ENCODE assay signal across 9 cellular contexts in the genomic region with DNA sequence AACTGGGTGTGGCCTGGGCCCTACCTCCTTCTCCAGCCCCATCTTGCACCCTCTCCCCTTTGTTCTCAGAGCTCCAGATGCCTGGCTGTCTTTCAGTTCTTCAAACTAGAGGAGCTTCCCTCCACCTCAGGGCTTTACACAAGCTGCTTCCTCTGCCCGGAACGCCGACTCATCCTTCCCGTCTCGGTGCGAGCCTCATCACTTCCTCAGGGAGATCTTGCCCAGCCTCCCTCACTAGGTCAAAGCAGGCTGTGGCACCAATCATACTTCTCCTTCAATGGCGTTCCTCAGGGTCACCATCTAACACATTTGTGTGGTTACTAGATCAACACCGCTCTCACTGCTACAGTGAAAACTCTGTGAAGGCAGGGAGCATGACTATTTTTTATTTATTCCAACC. TPM values are rescaled to one million over a fixed set of nuclear protein-coding genes. Genes with fewer than 3 reads are reported as not detected.
DNase-seq lines count a peak whose midpoint lies in the region; ATAC-seq, FAIRE-seq and TF ChIP-seq lines count a peak whose summit lies in the region.
"Had no signal": no experiment of that assay in that cellular context is flagged by ENCODE, and none has a peak within 500 bp of the region (broad histone marks: within the 10 kb centered on the region; RNA-seq: fewer than 3 reads in every experiment).

No MANE protein-coding gene starts in this region.

- peaks cover 0 to 73% (median 7%) of the 10 kb centered on the region in 12 donors for H3K4me1 ChIP-seq in heart left ventricle

- ATAC-seq in heart left ventricle (peak in 3 of 4 donors; percentile 58 to 87 (median 81)), HG03135 (IDR thresholded peaks at IDR 0.05; ENCODE audit: unreplicated experiment) (no peak), GM21529 (IDR thresholded peaks at IDR 0.05; ENCODE audit: unreplicated experiment) (no peak)
- ATAC-seq in stimulated activated effector memory CD8-positive, alpha-beta T cell treated with anti-CD3 and anti-CD28 coated beads, Interleukin-12 subunit alpha, Interleukin-12 subunit beta, amount 100 ng/mL, for 72 hours = peak; percentile 27

- H3K27me3 ChIP-seq in heart left ventricle = no peaks in the 10 kb centered on the region
- H3K27me3 ChIP-seq: cardiac muscle cell had no signal

- H3K4me1 Mint-ChIP-seq in stimulated activated effector memory CD8-positive, alpha-beta T cell treated with anti-CD3 and anti-CD28 coated beads, Interleukin-12 subunit alpha, Interleukin-12 subunit beta, amount 100 ng/mL, for 72 hours = peaks cover 32% of the 10 kb centered on the region

- TF ChIP-seq CTCF in heart left ventricle (IDR thresholded peaks at IDR 0.05) (no peak), D721Med (IDR thresholded peaks at IDR 0.05; ENCODE audit: insufficient read depth, missing control alignments) (no peak)

- H3K36me3 Mint-ChIP-seq in stimulated activated effector memory CD8-positive, alpha-beta T cell treated with anti-CD3 and anti-CD28 coated beads, Interleukin-12 subunit alpha, Interleukin-12 subunit beta, amount 100 ng/mL, for 72 hours = no peaks in the 10 kb centered on the region

- H3K4me3 ChIP-seq in heart left ventricle = no peak overlapping the region
- H3K4me3 ChIP-seq: cardiac muscle cell had no signal

- WGBS in heart left ventricle, 4 donors = 48 to 62% (median 56%) methylated on average over 8 of the region's 8 CpGs

- intact Hi-C loops in heart left ventricle (cut with DNase I) = no loop called here

- H3K9me3 ChIP-seq in heart left ventricle = no peaks in the 10 kb centered on the region

- H3K27ac ChIP-seq in heart left ventricle = peak overlapping the region in 1 of 12 donors; percentile 83
- H3K27ac ChIP-seq: cardiac muscle cell had no signal

- H3K27ac Mint-ChIP-seq in stimulated activated effector memory CD8-positive, alpha-beta T cell treated with anti-CD3 and anti-CD28 coated beads, Interleukin-12 subunit alpha, Interleukin-12 subunit beta, amount 100 ng/mL, for 72 hours = no peak overlapping the region

- TF ChIP-seq POLR2A in heart left ventricle (IDR thresholded peaks at IDR 0.05) = no peak

- H3K9me3 Mint-ChIP-seq in stimulated activated effector memory CD8-positive, alpha-beta T cell treated with anti-CD3 and anti-CD28 coated beads, Interleukin-12 subunit alpha, Interleukin-12 subunit beta, amount 100 ng/mL, for 72 hours = no peaks in the 10 kb centered on the region

- H3K4me3 Mint-ChIP-seq in stimulated activated effector memory CD8-positive, alpha-beta T cell treated with anti-CD3 and anti-CD28 coated beads, Interleukin-12 subunit alpha, Interleukin-12 subunit beta, amount 100 ng/mL, for 72 hours = peak overlapping the region; percentile 12

- H3K36me3 ChIP-seq in heart left ventricle = no peaks in the 10 kb centered on the region
- H3K36me3 ChIP-seq: cardiac muscle cell had no signal

- peak; percentile 88 for DNase-seq in HT1080 (ENCODE audit: low read depth)
- peak; percentile 76 for DNase-seq in UCSD-AML1 (lab: John Stamatoyannopoulos, UW; ENCODE audit: unreplicated experiment)
- peak; percentile 60 to 82 (median 71) for DNase-seq in heart left ventricle
- DNase-seq in stimulated activated effector memory CD8-positive, alpha-beta T cell treated with anti-CD3 and anti-CD28 coated beads, Interleukin-12 subunit alpha, Interleukin-12 subunit beta, amount 100 ng/mL, for 72 hours (ENCODE audit: low spot score in 2 of 2) = no peak
- DNase-seq in COLO668 (lab: John Stamatoyannopoulos, UW; ENCODE audit: unreplicated experiment) = no peak
- no peak for DNase-seq in D721Med (ENCODE audit: insufficient read length, low spot score)

- no peak for FAIRE-seq in D721Med (lab: Jason Lieb, UNC)

RNA-seq across cellular contexts. Expression of gene ZSWIM6, which starts 56.2 kb away (rescaled TPM):
- total RNA-seq in HT1080 (2014; rRNA removed; shearing (Covaris generic)) = 5.2 and 6.8 TPM in 2 replicates
- 12.1 and 15.3 TPM in 2 replicates for polyA plus RNA-seq in HT1080 (2015; cell fraction: cytosol; rRNA removed)
- 44.6 and 48.6 TPM in 2 replicates for polyA plus RNA-seq in HT1080 (2015; cell fraction: nucleus; rRNA removed)
- 10 to 100 TPM in 2 of 9 donors, 1 to 10 TPM in 7; 4.5 to 14.9 (median 6.9) TPM for total RNA-seq in heart left ventricle
- polyA plus RNA-seq in heart left ventricle = 1 to 10 TPM; 1.9 to 3.8 TPM

Comparison
In these comparisons a context has a peak if more than half of its experiments do, and no peak if none do; other contexts are left out.
1. DNase-seq: peak in HT1080 (single experiment), UCSD-AML1 (single experiment) and heart left ventricle (5 of 5); none in stimulated activated effector memory CD8-positive, alpha-beta T cell treated with anti-CD3 and anti-CD28 coated beads, Interleukin-12 subunit alpha, Interleukin-12 subunit beta, amount 100 ng/mL, for 72 hours (0 of 2), COLO668 (single experiment) and D721Med (single experiment).
2. ATAC-seq: peak in heart left ventricle (3 of 4) and stimulated activated effector memory CD8-positive, alpha-beta T cell treated with anti-CD3 and anti-CD28 coated beads, Interleukin-12 subunit alpha, Interleukin-12 subunit beta, amount 100 ng/mL, for 72 hours (single experiment); none in HG03135 (single experiment) and GM21529 (single experiment).